In genomic region chr5:57456056-57456455, GRCh38 we compare ENCODE assay signal across 27 cellular contexts. TPM values are rescaled to one million over a fixed set of nuclear protein-coding genes. Genes with fewer than 3 reads are reported as not detected.
DNase-seq lines count a peak whose midpoint lies in the region; ATAC-seq and TF ChIP-seq lines count a peak whose summit lies in the region.
"Had no signal": no experiment of that assay in that cellular context is flagged by ENCODE, and none has a peak within 500 bp of the region (broad histone marks: within the 10 kb centered on the region; RNA-seq: fewer than 3 reads in every experiment).

No MANE protein-coding gene starts in this region.

- no peaks in the 10 kb centered on the region for H3K9me3 ChIP-seq in endodermal cell (ENCODE audit: control insufficient read depth, low read length)
- no peaks in the 10 kb centered on the region for H3K9me3 ChIP-seq in mucosa of descending colon
- H3K9me3 ChIP-seq in skeletal muscle tissue (ENCODE audit: control insufficient read depth in 3 of 3, low read length in 3 of 3) = no peaks in the 10 kb centered on the region
- H3K9me3 ChIP-seq: HAP-1, upper lobe of right lung had no signal

- no peak overlapping the region for H3K4me3 ChIP-seq in endodermal cell (ENCODE audit: low read length)
- H3K4me3 ChIP-seq in mucosa of descending colon = no peak overlapping the region
- no peak overlapping the region for H3K4me3 ChIP-seq in skeletal muscle tissue (ENCODE audit: low read length in 3 of 3)
- H3K4me3 ChIP-seq: HAP-1, heart left ventricle, PC-9, upper lobe of right lung had no signal

- H3K27me3 ChIP-seq in endodermal cell (ENCODE audit: control insufficient read depth, insufficient read depth, low read length, poor library complexity, severe bottlenecking) (no peaks in the 10 kb centered on the region), skeletal muscle tissue (ENCODE audit: control insufficient read depth in 3 of 3, insufficient read depth in 3 of 3, low read length in 3 of 3) (no peaks in the 10 kb centered on the region)
- H3K27me3 ChIP-seq: heart left ventricle, upper lobe of right lung had no signal

- H3K9me3 Mint-ChIP-seq in endodermal cell (no peaks in the 10 kb centered on the region), CD14-positive monocyte (peaks cover 0 to 3% (median 0%) of the 10 kb centered on the region in 7 donors)
- H3K9me3 Mint-ChIP-seq in activated T-helper 17 cell treated with anti-CD3 and anti-CD28 coated beads, Interleukin-2, amount 50 U/mL, for 72 hours = no peaks in the 10 kb centered on the region
- H3K9me3 Mint-ChIP-seq: activated CD4-positive, alpha-beta T cell treated with anti-CD3 and anti-CD28 coated beads, Interleukin-2, amount 10 ng/mL, durations not matched to agents 7 days and 5 days; activated naive CD8-positive, alpha-beta T cell treated with anti-CD3 and anti-CD28 coated beads, Interleukin-2, amount 50 U/mL, for 24 hours; activated T-cell treated with anti-CD3 and anti-CD28 coated beads, Interleukin-2, amount 50 U/mL, for 4 hours had no signal

- H3K27me3 Mint-ChIP-seq in endodermal cell (ENCODE audit: insufficient read depth) = no peaks in the 10 kb centered on the region
- no peaks in the 10 kb centered on the region for H3K27me3 Mint-ChIP-seq in activated T-helper 17 cell treated with anti-CD3 and anti-CD28 coated beads, Interleukin-2, amount 50 U/mL, for 72 hours
- no peaks in the 10 kb centered on the region for H3K27me3 Mint-ChIP-seq in CD14-positive monocyte (ENCODE audit: low read depth in 3 of 3)
- H3K27me3 Mint-ChIP-seq: activated CD4-positive, alpha-beta T cell treated with anti-CD3 and anti-CD28 coated beads, Interleukin-2, amount 10 ng/mL, durations not matched to agents 7 days and 5 days; activated naive CD8-positive, alpha-beta T cell treated with anti-CD3 and anti-CD28 coated beads, Interleukin-2, amount 50 U/mL, for 24 hours had no signal

- no peaks in the 10 kb centered on the region for H3K4me1 ChIP-seq in endodermal cell (ENCODE audit: control insufficient read depth, insufficient read depth, low read length)
- H3K4me1 ChIP-seq in mucosa of descending colon (ENCODE audit: low read depth) = peaks cover 15% of the 10 kb centered on the region
- H3K4me1 ChIP-seq in skeletal muscle tissue (ENCODE audit: control insufficient read depth in 3 of 3, insufficient read depth in 3 of 3, low read length in 3 of 3) = peaks cover 10 to 17% (median 17%) of the 10 kb centered on the region in 3 donors
- H3K4me1 ChIP-seq: HAP-1 had no signal

- ATAC-seq in mucosa of descending colon (peak; percentile 87), GM18498 (IDR thresholded peaks at IDR 0.05; ENCODE audit: unreplicated experiment) (no peak)
- ATAC-seq in activated T-helper 17 cell treated with anti-CD3 and anti-CD28 coated beads, Interleukin-2, amount 50 U/mL, for 72 hours (replicated peaks) = no peak
- ATAC-seq: activated naive CD8-positive, alpha-beta T cell treated with anti-CD3 and anti-CD28 coated beads, Interleukin-2, amount 50 U/mL, for 24 hours; activated T-cell treated with anti-CD3 and anti-CD28 coated beads, Interleukin-2, amount 50 U/mL, for 4 hours; heart left ventricle; upper lobe of right lung had no signal

- intact Hi-C loops in mucosa of descending colon (cut with DNase I, micrococcal nuclease) = no loop called here
- intact Hi-C loops in CD14-positive monocyte (cut with micrococcal nuclease) = no loop called here

- H3K36me3 ChIP-seq in endodermal cell (ENCODE audit: control insufficient read depth, insufficient read depth, low read length) (no peaks in the 10 kb centered on the region), mucosa of descending colon (ENCODE audit: low read depth) (no peaks in the 10 kb centered on the region), skeletal muscle tissue (ENCODE audit: control insufficient read depth in 3 of 3, insufficient read depth in 3 of 3, low read length in 3 of 3) (no peaks in the 10 kb centered on the region)
- H3K36me3 ChIP-seq: HAP-1, heart left ventricle, upper lobe of right lung, WERI-Rb-1 had no signal

- H3K27ac ChIP-seq in endodermal cell (ENCODE audit: low read depth, low read length) (peak overlapping the region; percentile 53), skeletal muscle tissue (ENCODE audit: low read depth, low read length) (peak overlapping the region; percentile 15)
- H3K27ac ChIP-seq: epithelial cell of prostate, heart left ventricle, PC-9, upper lobe of right lung had no signal

- H3K4me1 Mint-ChIP-seq in endodermal cell (no peaks in the 10 kb centered on the region), CD14-positive monocyte (no peaks in the 10 kb centered on the region)
- H3K4me1 Mint-ChIP-seq in activated T-helper 17 cell treated with anti-CD3 and anti-CD28 coated beads, Interleukin-2, amount 50 U/mL, for 72 hours = no peaks in the 10 kb centered on the region
- H3K4me1 Mint-ChIP-seq: activated naive CD8-positive, alpha-beta T cell treated with anti-CD3 and anti-CD28 coated beads, Interleukin-2, amount 50 U/mL, for 24 hours had no signal

- H3K27ac Mint-ChIP-seq in endodermal cell (no peak overlapping the region), CD14-positive monocyte (no peak overlapping the region)
- H3K27ac Mint-ChIP-seq in activated T-helper 17 cell treated with anti-CD3 and anti-CD28 coated beads, Interleukin-2, amount 50 U/mL, for 72 hours = no peak overlapping the region
- H3K27ac Mint-ChIP-seq: activated CD4-positive, alpha-beta T cell treated with anti-CD3 and anti-CD28 coated beads, Interleukin-2, amount 10 ng/mL, durations not matched to agents 7 days and 5 days; activated naive CD8-positive, alpha-beta T cell treated with anti-CD3 and anti-CD28 coated beads, Interleukin-2, amount 50 U/mL, for 24 hours had no signal

- TF ChIP-seq CTCF in endodermal cell (conservative IDR thresholded peaks at IDR 0.05) = no peak
- TF ChIP-seq CTCF in mucosa of descending colon (IDR thresholded peaks at IDR 0.05) = no peak
- no peak for TF ChIP-seq CTCF in CD14-positive monocyte (IDR thresholded peaks at IDR 0.05)

- H3K36me3 Mint-ChIP-seq in endodermal cell (ENCODE audit: low read depth) = no peaks in the 10 kb centered on the region
- H3K36me3 Mint-ChIP-seq in activated T-helper 17 cell treated with anti-CD3 and anti-CD28 coated beads, Interleukin-2, amount 50 U/mL, for 72 hours (ENCODE audit: low read depth) = no peaks in the 10 kb centered on the region
- no peaks in the 10 kb centered on the region for H3K36me3 Mint-ChIP-seq in CD14-positive monocyte

- H3K9ac ChIP-seq in endodermal cell (ENCODE audit: extremely low read depth, low read length, poor library complexity, severe bottlenecking) (no peak overlapping the region), skeletal muscle tissue (ENCODE audit: low read depth in 1 of 3, low read length in 3 of 3) (peak overlapping the region in 1 of 3 donors; percentile 12)

- WGBS in endodermal cell (ENCODE audit: insufficient coverage in 1 of 2, insufficient read length in 1 of 2), 2 experiments = 93% methylated on average over 7 of the region's 7 CpGs; no CpG with 5 or more reads in 1 of the 2 experiments

- H3K4me3 Mint-ChIP-seq in endodermal cell (no peak overlapping the region), CD14-positive monocyte (no peak overlapping the region)
- H3K4me3 Mint-ChIP-seq in activated T-helper 17 cell treated with anti-CD3 and anti-CD28 coated beads, Interleukin-2, amount 50 U/mL, for 72 hours = no peak overlapping the region
- H3K4me3 Mint-ChIP-seq: activated CD4-positive, alpha-beta T cell treated with anti-CD3 and anti-CD28 coated beads, Interleukin-2, amount 10 ng/mL, durations not matched to agents 7 days and 5 days; activated naive CD8-positive, alpha-beta T cell treated with anti-CD3 and anti-CD28 coated beads, Interleukin-2, amount 50 U/mL, for 24 hours; activated T-cell treated with anti-CD3 and anti-CD28 coated beads, Interleukin-2, amount 50 U/mL, for 4 hours had no signal

- DNase-seq in NCI-H1048 (lab: John Stamatoyannopoulos, UW) (peak; percentile 59), endodermal cell (no peak), mucosa of descending colon (peak in 1 of 3 donors; percentile 37), CD14-positive monocyte (ENCODE audit: low spot score) (no peak), NCI-H2029 (lab: John Stamatoyannopoulos, UW) (no peak)
- DNase-seq: activated CD4-positive, alpha-beta T cell treated with anti-CD3 and anti-CD28 coated beads, Interleukin-2, amount 10 ng/mL, durations not matched to agents 7 days and 5 days; activated naive CD8-positive, alpha-beta T cell treated with anti-CD3 and anti-CD28 coated beads, Interleukin-2, amount 50 U/mL, for 24 hours; activated T-cell treated with anti-CD3 and anti-CD28 coated beads, Interleukin-2, amount 50 U/mL, for 4 hours; DMS79 treated with DMSO at 0.1 percent for 48 hours; heart left ventricle; NCI-H1092; NCI-H1930; NK-92 treated with Interleukin-12 subunit alpha and Interleukin-12 subunit beta, amount 100 ng/mL, for 24 hours; nucleus accumbens; PC-9; SHP77 treated with DMSO at 0.1 percent for 48 hours; stimulated activated CD4-positive, alpha-beta T cell treated with anti-CD3 and anti-CD28 coated beads, Interleukin-2, amount 100 ng/mL, for 24 hours; upper lobe of right lung had no signal

RNA-seq across cellular contexts. Expression of gene ACTBL2, which starts 26.6 kb away (rescaled TPM):
- total RNA-seq in endodermal cell (not detected), mucosa of descending colon (not detected), skeletal muscle tissue (not detected)
- polyA plus RNA-seq in endodermal cell (2013, experiment 1 of 2) = not detected
- not detected for polyA plus RNA-seq in endodermal cell (2013, experiment 2 of 2)
- total RNA-seq in activated T-helper 17 cell treated with anti-CD3 and anti-CD28 coated beads, Interleukin-2, amount 50 U/mL, for 72 hours = not detected
- not detected for polyA plus RNA-seq in CD14-positive monocyte
- total RNA-seq: activated CD4-positive, alpha-beta T cell treated with anti-CD3 and anti-CD28 coated beads, Interleukin-2, amount 10 ng/mL, durations not matched to agents 7 days and 5 days; activated T-cell treated with anti-CD3 and anti-CD28 coated beads, Interleukin-2, amount 50 U/mL, for 4 hours; cerebellum; LHCN-M2; lung microvascular endothelial cell; upper lobe of right lung had no signal
- polyA plus RNA-seq: heart left ventricle had no signal
